8 cellular contexts compared by ENCODE assay signal in genomic region chr4:110195561-110196205, GRCh38. TPM values are rescaled to one million over a fixed set of nuclear protein-coding genes. Genes with fewer than 3 reads are reported as not detected.
DNase-seq lines count a peak whose midpoint lies in the region; ATAC-seq and TF ChIP-seq lines count a peak whose summit lies in the region.

No MANE protein-coding gene starts in this region.

- DNase-seq in AG04450 (ENCODE audit: low read depth, low spot score), result no peak
- DNase-seq in GM13977 (ENCODE audit: low spot score), result peak; percentile 34
- peak in 3 of 34 experiments; percentile 3 to 15 (median 4) for DNase-seq in T-cell
- DNase-seq in esophagus squamous epithelium (lab: John Stamatoyannopoulos, UW), result no peak
- DNase-seq in NCI-H774 (lab: John Stamatoyannopoulos, UW), result no peak

- POLR2A ChIA-PET in AG04450 (lab: Yijun Ruan, JAX) (no interaction called here), T-cell (lab: Charles Lee) (no interaction called here)

- H3K27me3 Mint-ChIP-seq in T-cell, result no peaks in the 10 kb centered on the region

- H3K4me3 ChIP-seq in AG04450 (ENCODE audit: low read depth, low read length) (peak overlapping the region; percentile 83), esophagus squamous epithelium (peak overlapping the region; percentile 69 to 97 (median 80)), neutrophil (ENCODE audit: low read depth in 1 of 2, low read length in 1 of 2) (peak overlapping the region; percentile 56 to 69)

- ATAC-seq in HG03097 (IDR thresholded peaks at IDR 0.05; ENCODE audit: low FRiP score, unreplicated experiment) (peak; percentile 9), T-cell (replicated peaks in 1 of 4) (peak in 1 of 4 experiments; percentile 6), GM18519 (IDR thresholded peaks at IDR 0.05; ENCODE audit: low FRiP score, unreplicated experiment) (no peak)

- in situ Hi-C loops in GM13977 (cut with MboI; ENCODE audit: low pct_unique_long_range_greater_than_20kb, low sequenced_read_pairs, unreplicated experiment), result no loop called here

- H3K27ac ChIP-seq in AG04450 (ENCODE audit: low read depth, low read length), result peak overlapping the region; percentile 52
- peak overlapping the region; percentile 87 to 97 (median 92) for H3K27ac ChIP-seq in esophagus squamous epithelium
- no peak overlapping the region for H3K27ac ChIP-seq in neutrophil

- no peaks in the 10 kb centered on the region for H3K9me3 Mint-ChIP-seq in T-cell

- H3K27ac Mint-ChIP-seq in T-cell, result peak overlapping the region; percentile 94 to 99

- no peak for TF ChIP-seq POLR2A in esophagus squamous epithelium (IDR thresholded peaks at IDR 0.05)

- H3K27me3 ChIP-seq in AG04450 (ENCODE audit: control insufficient read depth, insufficient read depth, low read length) (no peaks in the 10 kb centered on the region), esophagus squamous epithelium (no peaks in the 10 kb centered on the region), neutrophil (peaks cover 56% of the 10 kb centered on the region)

- peak overlapping the region; percentile 86 to 93 (median 91) for H3K4me3 Mint-ChIP-seq in T-cell

- H3K36me3 ChIP-seq in esophagus squamous epithelium, result no peaks in the 10 kb centered on the region
- no peaks in the 10 kb centered on the region for H3K36me3 ChIP-seq in neutrophil

- no peaks in the 10 kb centered on the region for H3K36me3 Mint-ChIP-seq in T-cell

- 13 to 15% methylated on average over 9 to 11 of the region's 11 CpGs for WGBS in esophagus squamous epithelium, 2 donors

- intact Hi-C loops in esophagus squamous epithelium (cut with DNase I), result no loop called here

- CTCF ChIA-PET in AG04450 (lab: Charles Lee) (interaction anchor here (1.1 to 1.4 kb wide), 2 partner anchors 134 to 146 kb away, joined by 3 to 4 read pairs; no protein-coding TSS in a partner anchor), T-cell (lab: Charles Lee) (interaction anchor here in 1 of 2 donors (1.4 kb wide), 1 partner anchor 16 kb away, joined by 3 read pairs; no protein-coding TSS in a partner anchor)

- H3K9me3 ChIP-seq in AG04450 (ENCODE audit: control insufficient read depth, insufficient read depth, low read length) (no peaks in the 10 kb centered on the region), esophagus squamous epithelium (no peaks in the 10 kb centered on the region), neutrophil (no peaks in the 10 kb centered on the region)

- TF ChIP-seq CTCF in AG04450 (IDR thresholded peaks at IDR 0.05; ENCODE audit: low read depth, low read length) (no peak), GM13977 (IDR thresholded peaks at IDR 0.05; ENCODE audit: extremely low read depth, insufficient read depth, missing control alignments) (no peak), esophagus squamous epithelium (IDR thresholded peaks at IDR 0.05) (no peak), neutrophil (IDR thresholded peaks at IDR 0.05) (no peak)

- H3K4me1 ChIP-seq in esophagus squamous epithelium, result peaks cover 0 to 44% (median 3%) of the 10 kb centered on the region in 3 donors
- H3K4me1 ChIP-seq in neutrophil (ENCODE audit: control insufficient read depth in 1 of 2, insufficient read depth in 1 of 2, low read depth in 1 of 2, low read length in 1 of 2), result peaks cover 29 to 33% of the 10 kb centered on the region in 2 experiments

- peaks cover 27 to 31% (median 28%) of the 10 kb centered on the region in 3 donors for H3K4me1 Mint-ChIP-seq in T-cell

RNA-seq across cellular contexts. Expression of gene ELOVL6, which starts 2.7 kb away (rescaled TPM):
- polyA plus RNA-seq in AG04450 (2011; rRNA removed), result 21.4 and 30.7 TPM in 2 replicates
- 15.1 and 20.9 TPM in 2 replicates for polyA minus RNA-seq in AG04450 (2011; rRNA and poly(A)+ RNA removed)
- 1 to 10 TPM; 1.1 to 2.9 (median 2.0) TPM for total RNA-seq in T-cell
- 10 to 100 TPM; 13.0 to 39.5 (median 19.4) TPM for total RNA-seq in esophagus squamous epithelium
